8 cellular contexts compared by ENCODE assay signal in genomic region chr4:12852338-12853307, GRCh38.
DNase-seq lines count a peak whose midpoint lies in the region; ATAC-seq and TF ChIP-seq lines count a peak whose summit lies in the region.

No MANE protein-coding gene starts in this region.

- TF ChIP-seq CTCF in C4-2B (conservative IDR thresholded peaks at IDR 0.05): peak; percentile 79
- peak; percentile 11 to 74 for TF ChIP-seq CTCF in right atrium auricular region (IDR thresholded peaks at IDR 0.05)

- H3K4me1 ChIP-seq in adipocyte (ENCODE audit: control insufficient read depth, insufficient read depth, low read length) (no peaks in the 10 kb centered on the region), right atrium auricular region (no peaks in the 10 kb centered on the region)

- ATAC-seq in GM21786 (IDR thresholded peaks at IDR 0.05; ENCODE audit: unreplicated experiment): peak; percentile 58

- H3K4me3 ChIP-seq in adipocyte (ENCODE audit: low read length) (no peak overlapping the region), right atrium auricular region (no peak overlapping the region), skeletal muscle cell (ENCODE audit: low read depth, low read length) (no peak overlapping the region)

- H3K27ac ChIP-seq in C4-2B (no peak overlapping the region), right atrium auricular region (no peak overlapping the region)

- H3K9me3 ChIP-seq in adipocyte (ENCODE audit: control insufficient read depth, low read length) (no peaks in the 10 kb centered on the region), right atrium auricular region (no peaks in the 10 kb centered on the region)

- H3K27me3 ChIP-seq in adipocyte (replicated peaks; ENCODE audit: control insufficient read depth, insufficient read depth, low read length): peaks cover 28% of the 10 kb centered on the region
- no peaks in the 10 kb centered on the region for H3K27me3 ChIP-seq in right atrium auricular region

- H3K9ac ChIP-seq in adipocyte (ENCODE audit: low read length): no peak overlapping the region

- H3K36me3 ChIP-seq in adipocyte (ENCODE audit: control insufficient read depth, insufficient read depth, low read length, severe bottlenecking): no peaks in the 10 kb centered on the region
- no peaks in the 10 kb centered on the region for H3K36me3 ChIP-seq in right atrium auricular region

- DNase-seq in NCI-H2029 treated with DMSO at 0.1 percent for 48 hours (lab: John Stamatoyannopoulos, UW) (peak; percentile 83), adipocyte (ENCODE audit: low read depth) (peak; percentile 82), right atrium auricular region (ENCODE audit: low spot score) (no peak), skeletal muscle cell (ENCODE audit: low read depth) (peak; percentile 15), activated gamma-delta T cell treated with Interleukin-2 at 50 U/mL for 16 hours (no peak)
- no peak for DNase-seq in stimulated activated CD4-positive, alpha-beta T cell treated with anti-CD3 and anti-CD28 coated beads, Interleukin-2, amount 100 ng/mL, for 24 hours

Comparison
In these comparisons a context has a peak if more than half of its experiments do, and no peak if none do; other contexts are left out.
1. DNase-seq: peak in NCI-H2029 treated with DMSO at 0.1 percent for 48 hours (single experiment), adipocyte (single experiment) and skeletal muscle cell (single experiment); none in right atrium auricular region (single experiment), stimulated activated CD4-positive, alpha-beta T cell treated with anti-CD3 and anti-CD28 coated beads, Interleukin-2, amount 100 ng/mL, for 24 hours (0 of 2) and activated gamma-delta T cell treated with Interleukin-2 at 50 U/mL for 16 hours (single experiment).